19 cellular contexts compared by ENCODE assay signal in the genomic region with DNA sequence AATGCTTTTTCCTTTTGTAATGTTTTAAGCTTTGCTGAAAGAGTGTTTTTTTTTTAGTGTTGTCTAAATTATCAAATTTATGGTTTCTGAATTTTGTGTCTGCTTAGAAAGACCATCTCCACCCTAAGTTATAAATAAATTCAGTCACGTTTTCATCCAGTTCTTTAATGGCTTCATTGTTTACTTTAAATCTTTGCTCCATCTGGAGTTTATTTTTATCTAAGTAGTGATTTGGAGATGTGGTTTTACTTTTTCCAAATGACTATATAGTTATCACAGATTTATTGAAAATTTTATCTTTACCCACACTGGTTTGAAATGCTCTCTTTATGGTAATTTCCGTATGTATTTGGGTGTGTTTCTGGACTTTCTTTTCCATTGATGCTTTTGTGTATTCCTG.
"Had no signal": no experiment of that assay in that cellular context is flagged by ENCODE, and none has a peak within 500 bp of the region (broad histone marks: within the 10 kb centered on the region; RNA-seq: fewer than 3 reads in every experiment).

No MANE protein-coding gene starts in this region.

- FAIRE-seq: keratinocyte had no signal

- H3K4me1 Mint-ChIP-seq: activated CD8-positive, alpha-beta memory T cell treated with anti-CD3 and anti-CD28 coated beads, Interleukin-2, amount 10 ng/mL, durations not matched to agents 7 days and 5 days; memory B cell had no signal

- H3K36me3 Mint-ChIP-seq: activated CD8-positive, alpha-beta memory T cell treated with anti-CD3 and anti-CD28 coated beads, Interleukin-2, amount 10 ng/mL, durations not matched to agents 7 days and 5 days; activated naive CD8-positive, alpha-beta T cell; memory B cell had no signal

- H3K27me3 ChIP-seq: brain microvascular endothelial cell, dorsolateral prefrontal cortex, heart right ventricle, pancreas had no signal

- H3K36me3 ChIP-seq: brain microvascular endothelial cell, heart right ventricle, left ventricle myocardium inferior, pancreas had no signal

- H3K27ac ChIP-seq: brain microvascular endothelial cell, dorsolateral prefrontal cortex, heart right ventricle, left ventricle myocardium inferior, pancreas had no signal

- H3K9me3 ChIP-seq: heart right ventricle, left ventricle myocardium inferior, pancreas had no signal

- H3K4me1 ChIP-seq: pancreas had no signal

- DNase-seq: activated CD4-positive, alpha-beta T cell treated with anti-CD3 and anti-CD28 coated beads for 1 hour; activated CD4-positive, alpha-beta T cell treated with anti-CD3 and anti-CD28 coated beads, Interleukin-2, amount 50 U/mL, for 48 hours; activated CD8-positive, alpha-beta memory T cell treated with anti-CD3 and anti-CD28 coated beads, Interleukin-2, amount 10 ng/mL, durations not matched to agents 7 days and 5 days; activated effector memory CD4-positive, alpha-beta T cell treated with Interleukin-2 at 50 U/mL for 16 hours; activated T-cell treated with anti-CD3 and anti-CD28 coated beads, Interleukin-2, amount 50 U/mL, for 24 hours; amygdala; brain microvascular endothelial cell; dorsolateral prefrontal cortex; foreskin melanocyte; heart right ventricle; left ventricle myocardium inferior; pancreas; stimulated activated CD4-positive, alpha-beta T cell treated with anti-CD3 and anti-CD28 coated beads, Interleukin-12 subunit alpha, Interleukin-12 subunit beta, amount 100 ng/mL, for 4 hours; stimulated activated naive CD8-positive, alpha-beta T cell treated with anti-CD3 and anti-CD28 coated beads, Interleukin-15, Interleukin-2, amounts not matched to agents 100 U/mL and 50 U/mL, for 24 hours; T-helper 9 cell had no signal

- H3K27ac Mint-ChIP-seq: activated CD8-positive, alpha-beta memory T cell treated with anti-CD3 and anti-CD28 coated beads, Interleukin-2, amount 10 ng/mL, durations not matched to agents 7 days and 5 days; activated naive CD8-positive, alpha-beta T cell; activated T-cell treated with anti-CD3 and anti-CD28 coated beads, Interleukin-2, amount 50 U/mL, for 24 hours; memory B cell had no signal

- H3K27me3 Mint-ChIP-seq: activated CD8-positive, alpha-beta memory T cell treated with anti-CD3 and anti-CD28 coated beads, Interleukin-2, amount 10 ng/mL, durations not matched to agents 7 days and 5 days; activated naive CD8-positive, alpha-beta T cell; activated T-cell treated with anti-CD3 and anti-CD28 coated beads, Interleukin-2, amount 50 U/mL, for 24 hours had no signal

- H3K4me3 Mint-ChIP-seq: activated CD8-positive, alpha-beta memory T cell treated with anti-CD3 and anti-CD28 coated beads, Interleukin-2, amount 10 ng/mL, durations not matched to agents 7 days and 5 days; activated naive CD8-positive, alpha-beta T cell; activated T-cell treated with anti-CD3 and anti-CD28 coated beads, Interleukin-2, amount 50 U/mL, for 24 hours; memory B cell had no signal

- ATAC-seq: activated CD8-positive, alpha-beta memory T cell treated with anti-CD3 and anti-CD28 coated beads, Interleukin-2, amount 10 ng/mL, durations not matched to agents 7 days and 5 days; esophagus mucosa; heart right ventricle; pancreas; stimulated activated naive CD8-positive, alpha-beta T cell treated with anti-CD3 and anti-CD28 coated beads, Interleukin-15, Interleukin-2, amounts not matched to agents 100 U/mL and 50 U/mL, for 24 hours had no signal

- H3K4me3 ChIP-seq: dorsolateral prefrontal cortex, heart right ventricle, left ventricle myocardium inferior, pancreas had no signal

- H3K9me3 Mint-ChIP-seq: memory B cell had no signal
